ENCODE assay signal across 9 cellular contexts in the genomic region with DNA sequence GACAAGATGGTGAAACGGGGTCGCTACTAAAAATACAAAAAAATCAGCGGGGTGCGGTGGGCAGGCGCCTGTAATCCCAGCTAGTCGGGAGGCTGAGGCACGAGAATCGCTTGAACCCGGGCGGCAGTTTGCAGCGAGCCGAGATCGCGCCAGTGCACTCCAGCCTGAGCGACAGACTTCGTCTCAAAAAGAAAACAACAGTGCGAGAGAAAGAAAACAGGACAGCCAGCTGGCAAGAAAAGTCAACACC. TPM values are rescaled to one million over a fixed set of nuclear protein-coding genes. Genes with fewer than 3 reads are reported as not detected.
DNase-seq lines count a peak whose midpoint lies in the region; ATAC-seq and TF ChIP-seq lines count a peak whose summit lies in the region.
"Had no signal": no experiment of that assay in that cellular context is flagged by ENCODE, and none has a peak within 500 bp of the region (broad histone marks: within the 10 kb centered on the region; RNA-seq: fewer than 3 reads in every experiment).

No MANE protein-coding gene starts in this region.

- no peak for TF ChIP-seq POLR2A in esophagus muscularis mucosa (IDR thresholded peaks at IDR 0.05; ENCODE audit: low read depth)

- WGBS in esophagus muscularis mucosa, result under 1% methylated on average over 17 of the region's 17 CpGs

- H3K4me3 Mint-ChIP-seq in mesothelial cell of epicardium, result no peak overlapping the region

- H3K4me1 Mint-ChIP-seq in mesothelial cell of epicardium, result peaks cover 7% of the 10 kb centered on the region

- ATAC-seq in GM21786 (IDR thresholded peaks at IDR 0.05; ENCODE audit: unreplicated experiment), result no peak

- no peaks in the 10 kb centered on the region for H3K27me3 Mint-ChIP-seq in mesothelial cell of epicardium (ENCODE audit: low read depth)

- peak overlapping the region; percentile 62 for H3K4me3 ChIP-seq in Jurkat, Clone E6-1 (ENCODE audit: low read length)
- H3K4me3 ChIP-seq in esophagus muscularis mucosa, result peak overlapping the region; percentile 59 to 68 (median 62)
- H3K4me3 ChIP-seq in retinal pigment epithelial cell (ENCODE audit: low read length), result peak overlapping the region; percentile 59

- H3K9me3 ChIP-seq in esophagus muscularis mucosa, result no peaks in the 10 kb centered on the region

- H3K4me1 ChIP-seq in esophagus muscularis mucosa, result peaks cover 2 to 15% (median 12%) of the 10 kb centered on the region in 4 donors

- intact Hi-C loops in esophagus muscularis mucosa (cut with DNase I), result no loop called here

- peak; percentile 48 for DNase-seq in NCI-H1694 treated with DMSO at 0.1 percent for 48 hours (lab: John Stamatoyannopoulos, UW)
- no peak for DNase-seq in NCI-H1694 (lab: John Stamatoyannopoulos, UW)
- DNase-seq in Jurkat, Clone E6-1 (ENCODE audit: low read depth, low spot score), result no peak
- DNase-seq in esophagus muscularis mucosa (ENCODE audit: extremely low spot score), result no peak
- no peak for DNase-seq in retinal pigment epithelial cell (ENCODE audit: low read depth)
- DNase-seq in mesothelial cell of epicardium (ENCODE audit: low spot score in 2 of 2, unreplicated experiment in 2 of 2), result no peak
- no peak for DNase-seq in NCI-H345 treated with DMSO at 0.1 percent for 48 hours (lab: John Stamatoyannopoulos, UW; ENCODE audit: unreplicated experiment)

- H3K27ac Mint-ChIP-seq in mesothelial cell of epicardium, result no peak overlapping the region

- H3K36me3 ChIP-seq in esophagus muscularis mucosa, result no peaks in the 10 kb centered on the region

- no peaks in the 10 kb centered on the region for H3K27me3 ChIP-seq in esophagus muscularis mucosa

- no peaks in the 10 kb centered on the region for H3K9me3 Mint-ChIP-seq in mesothelial cell of epicardium

- TF ChIP-seq CTCF in esophagus muscularis mucosa (IDR thresholded peaks at IDR 0.05), result no peak
- no peak for TF ChIP-seq CTCF in retinal pigment epithelial cell (conservative IDR thresholded peaks at IDR 0.05; ENCODE audit: low read depth, low read length)
- TF ChIP-seq CTCF in mesothelial cell of epicardium (IDR thresholded peaks at IDR 0.05; ENCODE audit: unreplicated experiment), result no peak

- no peak for TF ChIP-seq EP300 in esophagus muscularis mucosa (IDR thresholded peaks at IDR 0.05)

- H3K27ac ChIP-seq in esophagus muscularis mucosa (replicated peaks in 1 of 4), result peak overlapping the region; percentile 92 to 98 (median 96)

- no peaks in the 10 kb centered on the region for H3K36me3 Mint-ChIP-seq in mesothelial cell of epicardium

RNA-seq across cellular contexts. Expression of a gene that starts 0.6 kb away (rescaled TPM):
- polyA plus RNA-seq in Jurkat, Clone E6-1 (2012; ENCODE audit: insufficient read depth, insufficient read length), result 8.1 TPM
- total RNA-seq in esophagus muscularis mucosa (under 1 TPM in 2 of 4 donors, not detected in 2; under 0.01 TPM), mesothelial cell of epicardium (9,118 to 10,048 TPM (median 9,930 TPM) in 3 replicates)

RNA-seq across cellular contexts. Expression of a gene that starts 0.7 kb away (rescaled TPM):
- not detected for polyA plus RNA-seq in Jurkat, Clone E6-1 (2012; ENCODE audit: insufficient read depth, insufficient read length)
- total RNA-seq in esophagus muscularis mucosa, result under 1 TPM in 2 of 4 donors, not detected in 2; under 0.01 TPM
- total RNA-seq in mesothelial cell of epicardium, result 5,196 to 5,477 TPM (median 5,368 TPM) in 3 replicates

RNA-seq across cellular contexts. Expression of a gene that starts 9.8 kb away (rescaled TPM):
- 4.3 TPM for polyA plus RNA-seq in Jurkat, Clone E6-1 (2012; ENCODE audit: insufficient read depth, insufficient read length)
- total RNA-seq in esophagus muscularis mucosa, result 1 to 10 TPM in 3 of 4 donors, under 1 TPM in 1; 0.66 to 2.3 (median 2.1) TPM
- total RNA-seq in mesothelial cell of epicardium, result 3.9 to 4.6 TPM (median 4.3 TPM) in 3 replicates

RNA-seq across cellular contexts. Expression of a gene that starts 26.8 kb away (rescaled TPM):
- 11.7 TPM for polyA plus RNA-seq in Jurkat, Clone E6-1 (2012; ENCODE audit: insufficient read depth, insufficient read length)
- total RNA-seq in esophagus muscularis mucosa (10 to 100 TPM; 51.9 to 89.4 (median 71.9) TPM), mesothelial cell of epicardium (113 to 123 TPM (median 117 TPM) in 3 replicates)

RNA-seq across cellular contexts. Expression of a gene that starts 35.2 kb away (rescaled TPM):
- polyA plus RNA-seq in Jurkat, Clone E6-1 (2012; ENCODE audit: insufficient read depth, insufficient read length), result not detected
- total RNA-seq in esophagus muscularis mucosa, result not detected
- not detected in 3 replicates for total RNA-seq in mesothelial cell of epicardium
- total RNA-seq: subcutaneous adipose tissue had no signal

Comparison
In these comparisons a context has a peak if more than half of its experiments do, and no peak if none do; other contexts are left out.
1. RNA of a gene that starts 0.6 kb away (total RNA-seq): 9,118 to 10,048 TPM in mesothelial cell of epicardium; under 0.01 TPM in esophagus muscularis mucosa; every median in the first group is over 1,000 times any median in the second.
2. RNA of a gene that starts 0.7 kb away (total RNA-seq): 5,196 to 5,477 TPM in mesothelial cell of epicardium; under 0.01 TPM in esophagus muscularis mucosa; every median in the first group is over 1,000 times any median in the second.
3. Peak in every context shown above with its lines, with median percentiles within 50 percentile points of each other: H3K4me3 ChIP-seq.